ENCODE assay signal across 8 cellular contexts in genomic region chr9:14372437-14373318, GRCh38. TPM values are rescaled to one million over a fixed set of nuclear protein-coding genes. Genes with fewer than 3 reads are reported as not detected.
A peak's percentile ranks its signal among the peaks of the same experiment; 100 is the strongest.
DNase-seq lines count a peak whose midpoint lies in the region; ATAC-seq and TF ChIP-seq lines count a peak whose summit lies in the region.

No MANE protein-coding gene starts in this region.

- peaks cover 3 to 7% of the 10 kb centered on the region in 2 donors for H3K27me3 Mint-ChIP-seq in natural killer cell treated with Interleukin-12 subunit alpha and Interleukin-12 subunit beta and Interleukin-15 and Interleukin-18, amount 100 ng/mL, for 72 hours

- H3K9me3 ChIP-seq in HAP-1 (no peaks in the 10 kb centered on the region), left ventricle myocardium inferior (replicated peaks) (peaks cover 6% of the 10 kb centered on the region), gastrocnemius medialis (no peaks in the 10 kb centered on the region)

- H3K27ac ChIP-seq in left ventricle myocardium inferior (replicated peaks) = peak overlapping the region; percentile 73
- peak overlapping the region; percentile 27 to 53 (median 36) for H3K27ac ChIP-seq in gastrocnemius medialis

- no peaks in the 10 kb centered on the region for H3K36me3 ChIP-seq in HAP-1 (replicated peaks)
- no peaks in the 10 kb centered on the region for H3K36me3 ChIP-seq in left ventricle myocardium inferior
- no peaks in the 10 kb centered on the region for H3K36me3 ChIP-seq in gastrocnemius medialis

- H3K4me1 Mint-ChIP-seq in natural killer cell treated with Interleukin-12 subunit alpha and Interleukin-12 subunit beta and Interleukin-15 and Interleukin-18, amount 100 ng/mL, for 72 hours (ENCODE audit: low read depth in 2 of 2) = no peaks in the 10 kb centered on the region

- no peaks in the 10 kb centered on the region for H3K36me3 Mint-ChIP-seq in natural killer cell treated with Interleukin-12 subunit alpha and Interleukin-12 subunit beta and Interleukin-15 and Interleukin-18, amount 100 ng/mL, for 72 hours

- TF ChIP-seq CTCF in left ventricle myocardium inferior (IDR thresholded peaks at IDR 0.05; ENCODE audit: borderline replicate concordance) (no peak), gastrocnemius medialis (IDR thresholded peaks at IDR 0.05 in 4 of 5, conservative IDR thresholded peaks at IDR 0.05 in 1 of 5) (no peak)

- TF ChIP-seq POLR2A in gastrocnemius medialis (IDR thresholded peaks at IDR 0.05) = no peak

- in situ Hi-C loops in HAP-1 (cut with MboI; ENCODE audit: low sequenced_read_pairs) = no loop called here
- in situ Hi-C loops in gastrocnemius medialis (cut with MboI; ENCODE audit: low sequenced_read_pairs in 4 of 4) = no loop called here

- no peaks in the 10 kb centered on the region for H3K27me3 ChIP-seq in HAP-1 (ENCODE audit: low read depth)
- no peaks in the 10 kb centered on the region for H3K27me3 ChIP-seq in left ventricle myocardium inferior (ENCODE audit: low read depth)
- H3K27me3 ChIP-seq in gastrocnemius medialis = no peaks in the 10 kb centered on the region

- H3K4me1 ChIP-seq in HAP-1 (peaks cover 19% of the 10 kb centered on the region), left ventricle myocardium inferior (peaks cover 22% of the 10 kb centered on the region), gastrocnemius medialis (peaks cover 17 to 19% of the 10 kb centered on the region in 2 donors)

- peak; percentile 65 to 82 for ATAC-seq in gastrocnemius medialis
- no peak for ATAC-seq in natural killer cell treated with Interleukin-12 subunit alpha and Interleukin-12 subunit beta and Interleukin-15 and Interleukin-18, amount 100 ng/mL, for 72 hours

- H3K4me3 Mint-ChIP-seq in natural killer cell treated with Interleukin-12 subunit alpha and Interleukin-12 subunit beta and Interleukin-15 and Interleukin-18, amount 100 ng/mL, for 72 hours = no peak overlapping the region

- H3K9me3 Mint-ChIP-seq in natural killer cell treated with Interleukin-12 subunit alpha and Interleukin-12 subunit beta and Interleukin-15 and Interleukin-18, amount 100 ng/mL, for 72 hours = peaks cover 6% of the 10 kb centered on the region

- intact Hi-C loops in left ventricle myocardium inferior (cut with micrococcal nuclease) (no loop called here), gastrocnemius medialis (cut with DNase I; ENCODE audit: low total_unique reads) (no loop called here)

- H3K27ac Mint-ChIP-seq in natural killer cell treated with Interleukin-12 subunit alpha and Interleukin-12 subunit beta and Interleukin-15 and Interleukin-18, amount 100 ng/mL, for 72 hours = no peak overlapping the region

- DNase-seq in HAP-1 (ENCODE audit: low spot score in 2 of 2) = peak; percentile 63 to 67
- DNase-seq in T1000 (lab: John Stamatoyannopoulos, UW) = peak; percentile 14
- DNase-seq in left ventricle myocardium inferior = peak; percentile 51
- no peak for DNase-seq in gastrocnemius medialis
- no peak for DNase-seq in NCI-H1105 treated with DMSO at 0.1 percent for 48 hours (lab: John Stamatoyannopoulos, UW)
- DNase-seq in NCI-H1092 treated with DMSO at 0.1 percent for 48 hours (lab: John Stamatoyannopoulos, UW) = no peak
- no peak for DNase-seq in T-helper 2 cell
- no peak for DNase-seq in natural killer cell treated with Interleukin-12 subunit alpha and Interleukin-12 subunit beta and Interleukin-15 and Interleukin-18, amount 100 ng/mL, for 72 hours (ENCODE audit: low spot score)

- H3K4me3 ChIP-seq in HAP-1 (no peak overlapping the region), left ventricle myocardium inferior (no peak overlapping the region), gastrocnemius medialis (no peak overlapping the region)

RNA-seq across cellular contexts. Expression of gene NFIB, which starts 58.7 kb away (rescaled TPM):
- total RNA-seq in left ventricle myocardium inferior (110 TPM), gastrocnemius medialis (10 to 100 TPM; 24.0 to 40.9 (median 30.6) TPM)
- not detected for total RNA-seq in natural killer cell treated with Interleukin-12 subunit alpha and Interleukin-12 subunit beta and Interleukin-15 and Interleukin-18, amount 100 ng/mL, for 72 hours

Comparison
In these comparisons a context has a peak if more than half of its experiments do, and no peak if none do; other contexts are left out.
1. DNase-seq: peak in HAP-1 (2 of 2), T1000 (single experiment) and left ventricle myocardium inferior (single experiment); none in gastrocnemius medialis (0 of 2), NCI-H1105 treated with DMSO at 0.1 percent for 48 hours (single experiment), NCI-H1092 treated with DMSO at 0.1 percent for 48 hours (single experiment), T-helper 2 cell (0 of 5) and natural killer cell treated with Interleukin-12 subunit alpha and Interleukin-12 subunit beta and Interleukin-15 and Interleukin-18, amount 100 ng/mL, for 72 hours (single experiment).
2. ATAC-seq: peak in gastrocnemius medialis (2 of 2); none in natural killer cell treated with Interleukin-12 subunit alpha and Interleukin-12 subunit beta and Interleukin-15 and Interleukin-18, amount 100 ng/mL, for 72 hours (0 of 2).
3. RNA of gene NFIB, which starts 58.7 kb away (total RNA-seq): 110 TPM in left ventricle myocardium inferior (single experiment) and 24.0 to 40.9 TPM in gastrocnemius medialis; not detected in natural killer cell treated with Interleukin-12 subunit alpha and Interleukin-12 subunit beta and Interleukin-15 and Interleukin-18, amount 100 ng/mL, for 72 hours; every median in the first group is over 10 times any median in the second.